29 cellular contexts compared by ENCODE assay signal in the genomic region with DNA sequence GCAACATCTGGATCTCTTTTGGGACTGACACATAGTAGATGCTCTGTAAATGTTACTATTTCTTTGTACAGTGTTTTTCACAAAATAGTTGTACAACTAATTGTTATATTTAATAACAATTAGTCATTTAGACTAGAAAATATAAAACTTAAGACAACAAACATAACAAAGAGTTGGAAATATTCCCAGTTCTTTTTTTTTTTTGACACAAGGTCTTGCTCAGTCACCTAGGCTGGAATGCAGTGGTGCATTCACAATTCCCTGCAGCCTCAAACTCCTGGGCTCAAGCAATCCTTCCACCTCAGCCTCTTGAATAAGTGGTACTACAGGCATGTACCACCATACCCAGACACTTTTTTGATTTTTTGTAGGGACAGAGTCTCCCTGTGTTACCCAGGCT.
DNase-seq lines count a peak whose midpoint lies in the region; ATAC-seq, FAIRE-seq and TF ChIP-seq lines count a peak whose summit lies in the region.
"Had no signal": no experiment of that assay in that cellular context is flagged by ENCODE, and none has a peak within 500 bp of the region (broad histone marks: within the 10 kb centered on the region; RNA-seq: fewer than 3 reads in every experiment).

No MANE protein-coding gene starts in this region.

- H3K79me2 ChIP-seq in endothelial cell of umbilical vein (ENCODE audit: control insufficient read depth, insufficient read depth, low read length), result peaks cover 53% of the 10 kb centered on the region

- dilution Hi-C loops in endothelial cell of umbilical vein (cut with MboI; ENCODE audit: extremely low pct_ligation_motif_present, low sequenced_read_pairs), result no loop called here

- CTCF ChIA-PET in endothelial cell of umbilical vein (lab: Charles Lee), result no interaction called here

- TF ChIP-seq POLR2A in endothelial cell of umbilical vein (IDR thresholded peaks at IDR 0.05; ENCODE audit: low read depth, low read length), result no peak

- H3K27me3 Mint-ChIP-seq in natural killer cell (ENCODE audit: low read depth in 2 of 2) (no peaks in the 10 kb centered on the region), immature natural killer cell (ENCODE audit: low read depth in 3 of 3) (peaks cover 0 to 1% (median 0%) of the 10 kb centered on the region in 3 donors)
- no peaks in the 10 kb centered on the region for H3K27me3 Mint-ChIP-seq in natural killer cell treated with Interleukin-12 subunit alpha and Interleukin-12 subunit beta and Interleukin-15 and Interleukin-18, amount 100 ng/mL, for 72 hours
- H3K27me3 Mint-ChIP-seq: CD4-positive, alpha-beta memory T cell had no signal

- H3K27ac Mint-ChIP-seq in natural killer cell (peak overlapping the region; percentile 59 to 67), immature natural killer cell (peak overlapping the region in 5 of 6 donors; percentile 24 to 89 (median 69))
- peak overlapping the region in 1 of 2 donors; percentile 1 for H3K27ac Mint-ChIP-seq in natural killer cell treated with Interleukin-12 subunit alpha and Interleukin-12 subunit beta and Interleukin-15 and Interleukin-18, amount 100 ng/mL, for 72 hours
- H3K27ac Mint-ChIP-seq: HFFc6 had no signal

- BruUV-seq in endothelial cell of umbilical vein (replicated peaks; lab: Mats Ljungman, UMichigan), result no TSS peak

- POLR2A ChIA-PET in endothelial cell of umbilical vein (lab: Charles Lee), result interaction anchor here (0.7 kb wide), 1 partner anchor 278 kb away, joined by 3 read pairs; no protein-coding TSS in a partner anchor

- H3K36me3 ChIP-seq in endothelial cell of umbilical vein (ENCODE audit: control insufficient read depth in 2 of 2, extremely low read depth in 1 of 2, insufficient read depth in 2 of 2, low read length in 2 of 2), result no peaks in the 10 kb centered on the region

- intact Hi-C loops in natural killer cell (cut with micrococcal nuclease) (no loop called here), endothelial cell of umbilical vein (cut with micrococcal nuclease) (no loop called here)

- H3K27ac ChIP-seq in endothelial cell of umbilical vein (ENCODE audit: insufficient read depth, low read depth, low read length), result no peak overlapping the region
- H3K27ac ChIP-seq: BLaER1 treated with 17β-estradiol and CSF1 and Interleukin-3, amounts not matched to agents 10 nM and 100 nM; GM23248; KMS-11; SJSA1 had no signal

- no peak for ATAC-seq in natural killer cell
- ATAC-seq in natural killer cell treated with Interleukin-12 subunit alpha and Interleukin-12 subunit beta and Interleukin-15 and Interleukin-18, amount 100 ng/mL, for 72 hours, result no peak
- ATAC-seq in GM19328 (IDR thresholded peaks at IDR 0.05; ENCODE audit: unreplicated experiment), result no peak
- no peak for ATAC-seq in HG03432 (IDR thresholded peaks at IDR 0.05; ENCODE audit: unreplicated experiment)
- no peak for ATAC-seq in GM18511 (IDR thresholded peaks at IDR 0.05; ENCODE audit: unreplicated experiment)

- H3K9me3 Mint-ChIP-seq in natural killer cell (no peaks in the 10 kb centered on the region), immature natural killer cell (peaks cover 0 to 2% (median 0%) of the 10 kb centered on the region in 6 donors)
- H3K9me3 Mint-ChIP-seq in natural killer cell treated with Interleukin-12 subunit alpha and Interleukin-12 subunit beta and Interleukin-15 and Interleukin-18, amount 100 ng/mL, for 72 hours, result peaks cover 7% of the 10 kb centered on the region
- H3K9me3 Mint-ChIP-seq: H9, HFFc6 had no signal

- no peak overlapping the region for H3K4me2 ChIP-seq in endothelial cell of umbilical vein (ENCODE audit: insufficient read depth, low read length)
- H3K4me2 ChIP-seq: BLaER1 treated with 17β-estradiol and CSF1 and Interleukin-3, amounts not matched to agents 10 nM and 100 nM; KMS-11 had no signal

- H3K27me3 ChIP-seq in endothelial cell of umbilical vein (ENCODE audit: control insufficient read depth in 2 of 2, insufficient read depth in 2 of 2, low read length in 2 of 2), result no peaks in the 10 kb centered on the region
- H3K27me3 ChIP-seq: SJSA1 had no signal

- TF ChIP-seq CTCF in natural killer cell (IDR thresholded peaks at IDR 0.05), result no peak
- no peak for TF ChIP-seq CTCF in endothelial cell of umbilical vein (IDR thresholded peaks at IDR 0.05; ENCODE audit: extremely low read depth in 1 of 2, insufficient read depth in 1 of 2, low read depth in 1 of 2, low read length in 2 of 2)

- peaks cover 12% of the 10 kb centered on the region for H4K20me1 ChIP-seq in endothelial cell of umbilical vein (replicated peaks; ENCODE audit: control insufficient read depth, extremely low read depth, insufficient read depth, low read length)

- H3K4me3 Mint-ChIP-seq in natural killer cell, result no peak overlapping the region
- H3K4me3 Mint-ChIP-seq in natural killer cell treated with Interleukin-12 subunit alpha and Interleukin-12 subunit beta and Interleukin-15 and Interleukin-18, amount 100 ng/mL, for 72 hours, result no peak overlapping the region
- H3K4me3 Mint-ChIP-seq in immature natural killer cell, result no peak overlapping the region
- H3K4me3 Mint-ChIP-seq: CD4-positive, alpha-beta memory T cell; HFFc6 had no signal

- H3K9me3 ChIP-seq in endothelial cell of umbilical vein (replicated peaks; ENCODE audit: control insufficient read depth, insufficient read depth, low read length), result no peaks in the 10 kb centered on the region
- H3K9me3 ChIP-seq: SJSA1 had no signal

- peak; percentile 37 for FAIRE-seq in endothelial cell of umbilical vein (lab: Jason Lieb, UNC)
- FAIRE-seq: A204.1, GM12892, HTR-8/SVneo had no signal

- no peaks in the 10 kb centered on the region for H3K36me3 Mint-ChIP-seq in natural killer cell
- H3K36me3 Mint-ChIP-seq in natural killer cell treated with Interleukin-12 subunit alpha and Interleukin-12 subunit beta and Interleukin-15 and Interleukin-18, amount 100 ng/mL, for 72 hours, result peaks cover 8% of the 10 kb centered on the region
- H3K36me3 Mint-ChIP-seq in immature natural killer cell, result peaks cover 6 to 16% (median 11%) of the 10 kb centered on the region in 3 donors

- H3K9ac ChIP-seq in endothelial cell of umbilical vein (replicated peaks; ENCODE audit: extremely low read depth, insufficient read depth, low read length), result no peak overlapping the region
- H3K9ac ChIP-seq: BLaER1 treated with 17β-estradiol and CSF1 and Interleukin-3, amounts not matched to agents 10 nM and 100 nM; GM23248; KMS-11 had no signal

- H3K4me1 ChIP-seq in endothelial cell of umbilical vein (ENCODE audit: control insufficient read depth, extremely low read depth, insufficient read depth, low read length), result peaks cover 15% of the 10 kb centered on the region
- H3K4me1 ChIP-seq: SJSA1 had no signal

- no peak overlapping the region for H2AFZ ChIP-seq in endothelial cell of umbilical vein (ENCODE audit: low read depth, low read length)
- H2AFZ ChIP-seq: GM23248 had no signal

- DNase-seq in natural killer cell (no peak), endothelial cell of umbilical vein (ENCODE audit: low read depth, low spot score) (peak; percentile 56), immature natural killer cell (no peak), NCI-H1092 (lab: John Stamatoyannopoulos, UW) (no peak)
- no peak for DNase-seq in natural killer cell treated with Interleukin-12 subunit alpha and Interleukin-12 subunit beta and Interleukin-15 and Interleukin-18, amount 100 ng/mL, for 72 hours (ENCODE audit: low spot score)
- DNase-seq: AML-193; CD4-positive, alpha-beta memory T cell; COR-L47; DMS53; GM23248; HFFc6; NCI-H1048; NCI-H1417 treated with DMSO at 0.1 percent for 48 hours; NCI-H1694 treated with DMSO at 0.1 percent for 48 hours; NCI-H2081; NCI-H2227 treated with DMSO at 0.1 percent for 48 hours; NCI-H526 treated with DMSO at 0.1 percent for 48 hours; Right ventricle myocardium superior; RPMI8226 had no signal

- H3K4me1 Mint-ChIP-seq in natural killer cell (peaks cover 66 to 70% of the 10 kb centered on the region in 2 donors), immature natural killer cell (peaks cover 85 to 94% of the 10 kb centered on the region in 2 donors)
- H3K4me1 Mint-ChIP-seq in natural killer cell treated with Interleukin-12 subunit alpha and Interleukin-12 subunit beta and Interleukin-15 and Interleukin-18, amount 100 ng/mL, for 72 hours (ENCODE audit: low read depth in 2 of 2), result peaks cover 31 to 45% of the 10 kb centered on the region in 2 donors

- H3K4me3 ChIP-seq in endothelial cell of umbilical vein (replicated peaks in 1 of 3; ENCODE audit: insufficient read depth in 1 of 3, low read depth in 1 of 3, low read length in 3 of 3), result no peak overlapping the region
- H3K4me3 ChIP-seq: BLaER1 treated with 17β-estradiol and CSF1 and Interleukin-3, amounts not matched to agents 10 nM and 100 nM; GM23248; SJSA1 had no signal

- H3K9me1 ChIP-seq in endothelial cell of umbilical vein (replicated peaks; ENCODE audit: control insufficient read depth, extremely low read depth, insufficient read depth, low read length), result no peaks in the 10 kb centered on the region

TF ChIP-seq in endothelial cell of umbilical vein, 7 proteins besides CTCF, POLR2A, EP300 and RAD21:
- no peak for TF ChIP-seq MYC (IDR thresholded peaks at IDR 0.05; ENCODE audit: low read depth, low read length)
- no peak for TF ChIP-seq EZH2 (IDR thresholded peaks at IDR 0.05; ENCODE audit: borderline replicate concordance, low read depth, low read length, severe bottlenecking)
- TF ChIP-seq, protein P1, sequence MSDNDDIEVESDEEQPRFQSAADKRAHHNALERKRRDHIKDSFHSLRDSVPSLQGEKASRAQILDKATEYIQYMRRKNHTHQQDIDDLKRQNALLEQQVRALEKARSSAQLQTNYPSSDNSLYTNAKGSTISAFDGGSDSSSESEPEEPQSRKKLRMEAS (IDR thresholded peaks at IDR 0.05; ENCODE audit: insufficient read depth, insufficient read length), result no peak
- no peak for TF ChIP-seq GATA2 (IDR thresholded peaks at IDR 0.05; ENCODE audit: insufficient read depth, insufficient read length, low read depth, low read length)
TF ChIP-seq in endothelial cell of umbilical vein: peak in this region for 0.
